9 cellular contexts compared by ENCODE assay signal in genomic region chr1:206958154-206958553, GRCh38. TPM values are rescaled to one million over a fixed set of nuclear protein-coding genes. Genes with fewer than 3 reads are reported as not detected.
"Had no signal": no experiment of that assay in that cellular context is flagged by ENCODE, and none has a peak within 500 bp of the region (broad histone marks: within the 10 kb centered on the region; RNA-seq: fewer than 3 reads in every experiment).

No MANE protein-coding gene starts in this region.

- FAIRE-seq: G401.6, GM12878, GM12891, GM12892, GM18507, GM19239 had no signal

- DNase-seq: GDM1, GF-D8 had no signal

- H3K4me3 ChIP-seq: GM12878 had no signal

RNA-seq across cellular contexts. Expression of gene PIGR, which starts 11.9 kb away (rescaled TPM):
- total RNA-seq: G401 had no signal

RNA-seq across cellular contexts. Expression of gene FCAMR, which starts 12.1 kb away (rescaled TPM):
- total RNA-seq: G401 had no signal

RNA-seq across cellular contexts. Expression of gene FCMR, which starts 36.4 kb away (rescaled TPM):
- total RNA-seq: G401 had no signal
